2 cellular contexts compared by ENCODE assay signal in the genomic region with DNA sequence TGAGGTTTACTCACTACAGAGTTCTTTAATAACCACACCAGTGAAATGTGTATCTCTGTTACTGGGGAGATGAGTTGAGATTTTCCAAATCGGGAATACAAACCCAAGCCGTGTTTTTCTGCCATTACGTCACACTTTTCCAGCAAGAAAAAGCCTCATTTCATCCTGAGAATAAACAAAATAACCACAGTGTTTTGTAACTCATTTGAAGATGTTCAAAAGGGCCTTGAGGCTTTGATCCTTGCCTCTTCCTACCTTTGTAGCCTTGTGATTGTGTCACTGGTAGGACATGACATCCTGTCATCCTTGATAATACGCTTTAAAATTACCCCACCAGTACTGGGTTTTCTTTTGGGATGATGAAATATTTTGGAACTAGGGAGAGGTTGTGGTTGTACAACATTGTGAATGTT.
TF ChIP-seq lines count a peak whose summit lies in the region.

No MANE protein-coding gene starts in this region.

TF ChIP-seq in IMR-90, 13 proteins besides CTCF, POLR2A, EP300 and RAD21:
- TF ChIP-seq BHLHE40 (IDR thresholded peaks at IDR 0.05; ENCODE audit: low read depth, low read length) (no peak), RFX5 (IDR thresholded peaks at IDR 0.05; ENCODE audit: low read depth, low read length) (no peak)
- TF ChIP-seq, protein P1, sequence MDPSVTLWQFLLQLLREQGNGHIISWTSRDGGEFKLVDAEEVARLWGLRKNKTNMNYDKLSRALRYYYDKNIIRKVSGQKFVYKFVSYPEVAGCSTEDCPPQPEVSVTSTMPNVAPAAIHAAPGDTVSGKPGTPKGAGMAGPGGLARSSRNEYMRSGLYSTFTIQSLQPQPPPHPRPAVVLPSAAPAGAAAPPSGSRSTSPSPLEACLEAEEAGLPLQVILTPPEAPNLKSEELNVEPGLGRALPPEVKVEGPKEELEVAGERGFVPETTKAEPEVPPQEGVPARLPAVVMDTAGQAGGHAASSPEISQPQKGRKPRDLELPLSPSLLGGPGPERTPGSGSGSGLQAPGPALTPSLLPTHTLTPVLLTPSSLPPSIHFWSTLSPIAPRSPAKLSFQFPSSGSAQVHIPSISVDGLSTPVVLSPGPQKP (IDR thresholded peaks at IDR 0.05; ENCODE audit: borderline replicate concordance, low read depth, low read length), result no peak

TF ChIP-seq in neural cell, 6 proteins besides CTCF, POLR2A, EP300 and RAD21:
- TF ChIP-seq TAF1 (IDR thresholded peaks at IDR 0.05; ENCODE audit: low read depth) (no peak), EZH2 (IDR thresholded peaks at IDR 0.05; ENCODE audit: borderline replicate concordance, insufficient read depth, low read length, poor library complexity, severe bottlenecking) (no peak)
